ENCODE assay signal across 17 cellular contexts in genomic region chr3:197883541-197883940, GRCh38.
"Had no signal": no experiment of that assay in that cellular context is flagged by ENCODE, and none has a peak within 500 bp of the region (broad histone marks: within the 10 kb centered on the region; RNA-seq: fewer than 3 reads in every experiment).

No MANE protein-coding gene starts in this region.

- H3K27me3 ChIP-seq: ascending aorta, cardiac muscle cell, sigmoid colon, uterus had no signal

- DNase-seq: activated gamma-delta T cell; activated naive CD8-positive, alpha-beta T cell treated with anti-CD3 and anti-CD28 coated beads, Interleukin-2, amount 50 U/mL, for 24 hours; activated T-cell treated with anti-CD3 and anti-CD28 coated beads, Interleukin-2, amount 50 U/mL, for 4 hours; effector CD8-positive, alpha-beta T cell; left ventricle myocardium inferior; mesendoderm; sigmoid colon; SK-N-SH; stimulated activated CD4-positive, alpha-beta T cell treated with anti-CD3 and anti-CD28 coated beads, Interleukin-12 subunit alpha, Interleukin-12 subunit beta, amount 100 ng/mL, for 4 hours; stimulated activated naive CD8-positive, alpha-beta T cell treated with anti-CD3 and anti-CD28 coated beads, Interleukin-15, amount 100 ng/mL, for 72 hours; uterus had no signal

- H3K4me3 ChIP-seq: ascending aorta, cardiac muscle cell, left ventricle myocardium inferior, sigmoid colon, uterus had no signal

- ATAC-seq: activated naive CD8-positive, alpha-beta T cell treated with anti-CD3 and anti-CD28 coated beads, Interleukin-2, amount 50 U/mL, for 24 hours; activated T-cell treated with anti-CD3 and anti-CD28 coated beads, Interleukin-2, amount 50 U/mL, for 4 hours; stimulated activated naive CD8-positive, alpha-beta T cell treated with anti-CD3 and anti-CD28 coated beads, Interleukin-15, amount 100 ng/mL, for 72 hours had no signal

- H3K9me3 Mint-ChIP-seq: activated naive CD8-positive, alpha-beta T cell treated with anti-CD3 and anti-CD28 coated beads, Interleukin-2, amount 50 U/mL, for 24 hours; activated T-cell treated with anti-CD3 and anti-CD28 coated beads, Interleukin-2, amount 50 U/mL, for 4 hours; stimulated activated naive CD8-positive, alpha-beta T cell treated with anti-CD3 and anti-CD28 coated beads, Interleukin-15, amount 100 ng/mL, for 72 hours had no signal

- H3K36me3 ChIP-seq: uterus had no signal

- H3K4me3 Mint-ChIP-seq: activated naive CD8-positive, alpha-beta T cell treated with anti-CD3 and anti-CD28 coated beads, Interleukin-2, amount 50 U/mL, for 24 hours; activated T-cell treated with anti-CD3 and anti-CD28 coated beads, Interleukin-2, amount 50 U/mL, for 4 hours; stimulated activated naive CD8-positive, alpha-beta T cell treated with anti-CD3 and anti-CD28 coated beads, Interleukin-15, amount 100 ng/mL, for 72 hours had no signal

- H3K27ac ChIP-seq: ascending aorta, cardiac muscle cell, left ventricle myocardium inferior, sigmoid colon, uterus had no signal

- FAIRE-seq: colon, frontal cortex, keratinocyte, TTC549 had no signal

- H3K27me3 Mint-ChIP-seq: activated naive CD8-positive, alpha-beta T cell treated with anti-CD3 and anti-CD28 coated beads, Interleukin-2, amount 50 U/mL, for 24 hours; stimulated activated naive CD8-positive, alpha-beta T cell treated with anti-CD3 and anti-CD28 coated beads, Interleukin-15, amount 100 ng/mL, for 72 hours had no signal

- H3K27ac Mint-ChIP-seq: activated naive CD8-positive, alpha-beta T cell treated with anti-CD3 and anti-CD28 coated beads, Interleukin-2, amount 50 U/mL, for 24 hours had no signal
